ENCODE assay signal across 19 cellular contexts in the genomic region with DNA sequence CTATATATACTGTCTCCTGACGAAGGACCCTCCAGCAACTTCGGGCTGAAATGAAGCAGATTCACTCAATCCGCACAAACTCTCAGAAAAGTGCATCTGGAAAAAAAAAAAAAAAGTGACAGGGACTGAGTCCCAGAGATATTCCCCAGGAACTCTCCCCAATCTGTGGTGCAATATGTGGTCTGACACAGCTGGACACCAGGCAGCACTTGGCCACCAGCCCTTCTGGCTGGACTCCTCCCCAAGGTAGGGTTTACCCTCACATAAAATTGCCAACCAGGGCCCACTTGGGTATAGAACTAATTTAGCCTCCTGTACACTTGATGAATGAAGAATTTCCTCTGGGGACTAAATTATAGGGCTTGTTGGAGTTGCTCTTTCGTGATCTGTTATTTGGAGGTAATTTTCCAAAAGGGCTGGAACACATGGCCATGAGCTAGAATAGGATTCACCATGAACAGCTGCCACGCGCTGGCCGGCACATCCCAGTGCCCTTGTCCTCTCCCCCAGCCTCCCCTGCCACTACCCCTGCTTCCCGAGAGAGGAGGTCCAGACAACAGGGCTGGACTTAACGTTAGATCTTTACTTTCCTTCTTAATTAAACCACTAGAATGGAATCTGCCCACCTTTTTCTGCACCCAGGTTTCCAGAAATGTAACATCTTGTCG.
DNase-seq lines count a peak whose midpoint lies in the region; ATAC-seq, FAIRE-seq and TF ChIP-seq lines count a peak whose summit lies in the region.
"Had no signal": no experiment of that assay in that cellular context is flagged by ENCODE, and none has a peak within 500 bp of the region (broad histone marks: within the 10 kb centered on the region; RNA-seq: fewer than 3 reads in every experiment).

No MANE protein-coding gene starts in this region.

- peak; percentile 82 for ATAC-seq in Right ventricle myocardium inferior
- ATAC-seq in HepG2: peak; percentile 69
- peak; percentile 89 for ATAC-seq in sciatic nerve
- no peak for ATAC-seq in HG02798 (IDR thresholded peaks at IDR 0.05; ENCODE audit: poor library complexity, unreplicated experiment)
- no peak for ATAC-seq in HG02840 (IDR thresholded peaks at IDR 0.05; ENCODE audit: low FRiP score, unreplicated experiment)
- ATAC-seq: A549 had no signal

- TF ChIP-seq POLR2A in HepG2 (IDR thresholded peaks at IDR 0.05; ENCODE audit: insufficient read depth in 1 of 2, low read depth in 2 of 2, low read length in 2 of 2): no peak

- intact Hi-C loops in Right ventricle myocardium inferior (cut with DNase I) (no loop called here), HepG2 (cut with micrococcal nuclease; ENCODE audit: unreplicated experiment) (no loop called here), sciatic nerve (cut with DNase I) (no loop called here)

- H3K4me1 ChIP-seq in right atrium auricular region (no peaks in the 10 kb centered on the region), HepG2 (ENCODE audit: insufficient read depth, low read length) (peaks cover 17% of the 10 kb centered on the region)
- H3K4me1 ChIP-seq: A549; BLaER1 treated with 17β-estradiol and CSF1 and Interleukin-3, amounts not matched to agents 10 nM and 100 nM had no signal

- no peaks in the 10 kb centered on the region for H4K20me1 ChIP-seq in HepG2 (ENCODE audit: insufficient read depth, low read length)
- H4K20me1 ChIP-seq: BLaER1 treated with 17β-estradiol and CSF1 and Interleukin-3, amounts not matched to agents 10 nM and 100 nM had no signal

- TF ChIP-seq RAD21 in HepG2 (CRISPR knock-in tag; IDR thresholded peaks at IDR 0.05): no peak

- no peak overlapping the region for H3K4me3 Mint-ChIP-seq in T-helper 2 cell treated with Interferon-gamma antibody and Interleukin-4, amounts not matched to agents 5 μg/mL and 100 μg/mL, for 36 hours

- 25% methylated on average over 10 of the region's 10 CpGs for WGBS in HepG2 (ENCODE audit: low lambda C conversion rate)

- no peak for FAIRE-seq in HepG2 (lab: Jason Lieb, UNC)
- FAIRE-seq: H1 had no signal

- no peaks in the 10 kb centered on the region for H3K27me3 Mint-ChIP-seq in T-helper 2 cell treated with Interferon-gamma antibody and Interleukin-4, amounts not matched to agents 5 μg/mL and 100 μg/mL, for 36 hours (ENCODE audit: low read depth)

- no peaks in the 10 kb centered on the region for H3K36me3 Mint-ChIP-seq in T-helper 2 cell treated with Interferon-gamma antibody and Interleukin-4, amounts not matched to agents 5 μg/mL and 100 μg/mL, for 36 hours (ENCODE audit: low read depth)

- no peak overlapping the region for H3K9ac ChIP-seq in HepG2 (ENCODE audit: insufficient read depth, low read depth, low read length)
- H3K9ac ChIP-seq: BLaER1 treated with 17β-estradiol and CSF1 and Interleukin-3, amounts not matched to agents 10 nM and 100 nM; KMS-11 had no signal

- POLR2A ChIA-PET in HepG2 (lab: Yijun Ruan, JAX): no interaction called here

- peaks cover 11% of the 10 kb centered on the region for H3K9me3 Mint-ChIP-seq in T-helper 2 cell treated with Interferon-gamma antibody and Interleukin-4, amounts not matched to agents 5 μg/mL and 100 μg/mL, for 36 hours

- TF ChIP-seq EP300 in HepG2 (IDR thresholded peaks at IDR 0.05; ENCODE audit: low read depth in 2 of 2, low read length in 2 of 2) (no peak), HepG2 (CRISPR knock-in tag; IDR thresholded peaks at IDR 0.05; ENCODE audit: borderline replicate concordance) (no peak)

- H3K36me3 ChIP-seq in right atrium auricular region (no peaks in the 10 kb centered on the region), HepG2 (replicated peaks in 1 of 2; ENCODE audit: control insufficient read depth in 1 of 2, insufficient read depth in 2 of 2, low read length in 2 of 2) (no peaks in the 10 kb centered on the region)
- H3K36me3 ChIP-seq: BLaER1 treated with 17β-estradiol and CSF1 and Interleukin-3, amounts not matched to agents 10 nM and 100 nM had no signal

- H3K4me3 ChIP-seq in right atrium auricular region (no peak overlapping the region), HepG2 (replicated peaks in 1 of 3; ENCODE audit: insufficient read depth in 1 of 3, low read depth in 2 of 3, low read length in 3 of 3) (no peak overlapping the region)
- H3K4me3 ChIP-seq: A549; BLaER1 treated with 17β-estradiol and CSF1 and Interleukin-3, amounts not matched to agents 10 nM and 100 nM; PC-9 had no signal

- no peak overlapping the region for H2AFZ ChIP-seq in HepG2 (ENCODE audit: low read length)
- H2AFZ ChIP-seq: PC-9 had no signal

- CTCF ChIA-PET in HepG2 (lab: Yijun Ruan, JAX; ENCODE audit: low intra/inter-chr PET ratio, low total read pairs): no interaction called here

- H3K27ac Mint-ChIP-seq in T-helper 2 cell treated with Interferon-gamma antibody and Interleukin-4, amounts not matched to agents 5 μg/mL and 100 μg/mL, for 36 hours: no peak overlapping the region

- DNase-seq in Right ventricle myocardium inferior (ENCODE audit: missing footprints) (peak; percentile 67), right atrium auricular region (ENCODE audit: low spot score) (no peak), NCI-H69 (lab: John Stamatoyannopoulos, UW) (peak; percentile 99), HepG2 (ENCODE audit: low spot score) (no peak), sciatic nerve (ENCODE audit: low spot score) (no peak)
- DNase-seq in T-helper 2 cell treated with Interferon-gamma antibody and Interleukin-4, amounts not matched to agents 5 μg/mL and 100 μg/mL, for 36 hours (ENCODE audit: low spot score): no peak
- DNase-seq: EL, NCI-H1048, NCI-H2029 treated with DMSO at 0.1 percent for 48 hours, NCI-H345, NCI-H748 treated with DMSO at 0.1 percent for 48 hours, PC-9, SW 1271 had no signal

- H3K27ac ChIP-seq in right atrium auricular region: no peak overlapping the region
- no peak overlapping the region for H3K27ac ChIP-seq in HepG2 (ENCODE audit: extremely low read length, insufficient read depth, low read length)
- H3K27ac ChIP-seq: A549; BLaER1 treated with 17β-estradiol and CSF1 and Interleukin-3, amounts not matched to agents 10 nM and 100 nM; KMS-11; PC-9 had no signal

- H3K4me2 ChIP-seq in HepG2 (ENCODE audit: low read depth, low read length): peak overlapping the region; percentile 1
- H3K4me2 ChIP-seq: A549; BLaER1 treated with 17β-estradiol and CSF1 and Interleukin-3, amounts not matched to agents 10 nM and 100 nM; KMS-11; PC-9 had no signal

- no peaks in the 10 kb centered on the region for H3K4me1 Mint-ChIP-seq in T-helper 2 cell treated with Interferon-gamma antibody and Interleukin-4, amounts not matched to agents 5 μg/mL and 100 μg/mL, for 36 hours (ENCODE audit: low read depth)

- TF ChIP-seq CTCF in right atrium auricular region (IDR thresholded peaks at IDR 0.05) (no peak), HepG2 (CRISPR knock-in tag; IDR thresholded peaks at IDR 0.05) (no peak)

- no peaks in the 10 kb centered on the region for H3K9me3 ChIP-seq in right atrium auricular region
- H3K9me3 ChIP-seq in HepG2 (ENCODE audit: low read length): no peaks in the 10 kb centered on the region
- H3K9me3 ChIP-seq: A549; BLaER1 treated with 17β-estradiol and CSF1 and Interleukin-3, amounts not matched to agents 10 nM and 100 nM had no signal

- H3K27me3 ChIP-seq in right atrium auricular region (no peaks in the 10 kb centered on the region), HepG2 (ENCODE audit: control insufficient read depth in 1 of 2, insufficient read depth in 2 of 2, low read length in 2 of 2) (no peaks in the 10 kb centered on the region)
- H3K27me3 ChIP-seq: BLaER1 treated with 17β-estradiol and CSF1 and Interleukin-3, amounts not matched to agents 10 nM and 100 nM had no signal

- BruUV-seq in HepG2 (replicated peaks; lab: Mats Ljungman, UMichigan): no TSS peak

- in situ Hi-C loops in HepG2 (cut with HindIII; ENCODE audit: extremely low pct_ligation_motif_present, low pct_unique_long_range_greater_than_20kb): no loop called here

- H3K79me2 ChIP-seq in HepG2 (ENCODE audit: insufficient read depth, low read length): no peaks in the 10 kb centered on the region

TF ChIP-seq in HepG2, 621 proteins besides CTCF, POLR2A, EP300 and RAD21 (continues in another document):
- TF ChIP-seq MTA1 (CRISPR knock-in tag; IDR thresholded peaks at IDR 0.05; ENCODE audit: borderline replicate concordance) (0 out of 2 replicates have a peak, but pooled peaks have one; percentile 19), ZMYM3 (CRISPR knock-in tag; IDR thresholded peaks at IDR 0.05) (no peak), JUN (CRISPR knock-in tag; IDR thresholded peaks at IDR 0.05) (0 out of 2 replicates have a peak, but pooled peaks have one; percentile 8), KMT2A (CRISPR knock-in tag; IDR thresholded peaks at IDR 0.05) (no peak), ARNTL (CRISPR knock-in tag; IDR thresholded peaks at IDR 0.05) (0 out of 2 replicates have a peak, but pooled peaks have one; percentile 46), HMG20A (CRISPR knock-in tag; IDR thresholded peaks at IDR 0.05; ENCODE audit: borderline replicate concordance) (no peak)

Comparison
In these comparisons a context has a peak if more than half of its experiments do, and no peak if none do; other contexts are left out.
1. DNase-seq: peak in Right ventricle myocardium inferior (single experiment) and NCI-H69 (single experiment); none in right atrium auricular region (single experiment), HepG2 (single experiment), sciatic nerve (single experiment) and T-helper 2 cell treated with Interferon-gamma antibody and Interleukin-4, amounts not matched to agents 5 μg/mL and 100 μg/mL, for 36 hours (single experiment).
2. ATAC-seq: peak in Right ventricle myocardium inferior (single experiment), HepG2 (single experiment) and sciatic nerve (single experiment); none in HG02798 (single experiment) and HG02840 (single experiment).